Comparison of ENCODE assay signal across 10 cellular contexts in the genomic region with DNA sequence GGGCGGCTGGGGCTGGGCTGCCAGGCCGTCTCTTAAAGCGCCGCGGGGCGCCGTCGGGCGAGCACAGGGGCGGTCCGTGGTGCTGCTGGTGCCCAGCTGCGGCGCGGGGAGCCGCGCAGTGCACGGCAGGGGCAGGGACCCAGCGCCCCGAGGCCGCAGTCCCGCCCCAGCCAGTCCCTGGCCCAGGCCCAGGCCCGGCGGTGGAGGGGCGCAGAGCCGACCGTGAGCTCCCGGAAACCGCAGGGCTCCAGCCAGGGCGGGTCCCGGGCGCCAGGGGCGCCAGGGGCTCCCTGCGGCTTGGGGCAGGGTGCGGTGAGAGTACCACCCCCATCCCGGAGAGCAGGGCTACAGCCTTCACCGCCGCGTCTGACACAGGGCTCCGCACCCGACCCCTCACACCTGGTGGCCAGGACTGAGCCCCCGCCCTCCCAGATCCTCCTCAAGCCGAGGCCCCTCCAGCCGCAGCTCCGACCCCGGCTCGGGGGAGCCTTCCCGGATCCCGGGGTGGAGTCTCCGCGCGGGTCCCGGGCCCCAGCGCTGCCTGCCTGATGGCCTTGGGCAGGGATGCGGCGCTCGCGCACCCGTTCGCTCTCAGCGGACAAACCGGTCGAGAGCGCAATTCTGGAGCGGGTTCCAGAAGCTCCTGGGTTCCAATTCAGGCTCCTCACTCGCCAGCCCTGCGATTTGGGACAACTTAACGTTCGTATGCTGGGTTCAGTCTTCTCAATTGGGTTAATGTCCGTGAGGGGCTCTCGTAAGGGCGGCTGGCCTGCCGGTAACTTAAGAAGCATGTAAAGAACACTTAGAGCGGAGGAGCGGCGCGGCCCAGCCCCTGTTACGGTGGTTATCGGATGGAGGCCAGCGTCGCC. TPM values are rescaled to one million over a fixed set of nuclear protein-coding genes. Genes with fewer than 3 reads are reported as not detected.
A peak's percentile ranks its signal among the peaks of the same experiment; 100 is the strongest.
DNase-seq lines count a peak whose midpoint lies in the region; ATAC-seq and TF ChIP-seq lines count a peak whose summit lies in the region.
"Not testable (repeated sequence)": the region's sequence is repeated elsewhere in the genome, so short reads cannot be mapped to it uniquely, and the experiment has no call there.
"Had no signal": no experiment of that assay in that cellular context is flagged by ENCODE, and none has a peak within 500 bp of the region (broad histone marks: within the 10 kb centered on the region; RNA-seq: fewer than 3 reads in every experiment).

No MANE protein-coding gene starts in this region.

- not testable (repeated sequence) for H3K9ac ChIP-seq in HUES48 (ENCODE audit: low read depth, low read length); iPS-18a (ENCODE audit: low read length)

- H3K36me3 ChIP-seq in HUES48 (ENCODE audit: control insufficient read depth, insufficient read depth, low read length); cardiac muscle cell; iPS-18a (ENCODE audit: control insufficient read depth, low read depth, low read length); spleen: not testable (repeated sequence)

- H3K4me3 ChIP-seq in HUES48 (ENCODE audit: low read depth, low read length), result peak overlapping the region; percentile 26; the same call in 1 of the 2 replicates
- H3K4me3 ChIP-seq in dorsolateral prefrontal cortex, result peak overlapping the region in 40 of 59 donors; percentile 2 to 58 (median 35)
- H3K4me3 ChIP-seq in cardiac muscle cell, result peak overlapping the region; percentile 10
- peak overlapping the region; percentile 21 for H3K4me3 ChIP-seq in iPS-18a (ENCODE audit: low read length)
- H3K4me3 ChIP-seq in spleen, result peak overlapping the region in 4 of 8 donors; percentile 13 to 41 (median 26)

- H3K27ac ChIP-seq in HUES48 (ENCODE audit: low read depth, low read length); cardiac muscle cell; iPS-18a (ENCODE audit: low read length); spleen: not testable (repeated sequence)
- H3K27ac ChIP-seq in dorsolateral prefrontal cortex, result peak overlapping the region in 1 of 59 donors; percentile 54

- peak; percentile 47 for ATAC-seq in activated CD8-positive, alpha-beta T cell treated with anti-CD3 and anti-CD28 coated beads, Interleukin-2, amount 10 ng/mL, durations not matched to agents 7 days and 5 days

- not testable (repeated sequence) for H3K4me1 Mint-ChIP-seq in activated CD8-positive, alpha-beta T cell treated with anti-CD3 and anti-CD28 coated beads, Interleukin-2, amount 10 ng/mL, durations not matched to agents 7 days and 5 days (ENCODE audit: low read depth); nephron progenitor cell

- H3K27me3 Mint-ChIP-seq in activated CD8-positive, alpha-beta T cell treated with anti-CD3 and anti-CD28 coated beads, Interleukin-2, amount 10 ng/mL, durations not matched to agents 7 days and 5 days (ENCODE audit: low read depth); nephron progenitor cell (ENCODE audit: low read depth, poor library complexity): not testable (repeated sequence)

- not testable (repeated sequence) for H3K9me3 Mint-ChIP-seq in activated CD8-positive, alpha-beta T cell treated with anti-CD3 and anti-CD28 coated beads, Interleukin-2, amount 10 ng/mL, durations not matched to agents 7 days and 5 days (ENCODE audit: insufficient read depth); nephron progenitor cell

- not testable (repeated sequence) for TF ChIP-seq CTCF in dorsolateral prefrontal cortex (IDR thresholded peaks at IDR 0.05 in 54 of 56, conservative IDR thresholded peaks at IDR 0.05 in 2 of 56; ENCODE audit: low read depth in 1 of 56, partially characterized antibody in 56 of 56); cardiac muscle cell (IDR thresholded peaks at IDR 0.05; ENCODE audit: low read depth, low read length); nephron progenitor cell (IDR thresholded peaks at IDR 0.05); spleen (IDR thresholded peaks at IDR 0.05 in 8 of 11, conservative IDR thresholded peaks at IDR 0.05 in 3 of 11)

- H3K27me3 ChIP-seq in HUES48 (ENCODE audit: control insufficient read depth, insufficient read depth, low read length) (peaks cover 12% of the 10 kb centered on the region), cardiac muscle cell (peaks cover 14% of the 10 kb centered on the region), iPS-18a (ENCODE audit: control insufficient read depth, insufficient read depth, low read length) (peaks cover 10% of the 10 kb centered on the region)
- not testable (repeated sequence) for H3K27me3 ChIP-seq in dorsolateral prefrontal cortex; spleen (replicated peaks in 1 of 7)

- POLR2A ChIA-PET in activated CD8-positive, alpha-beta T cell treated with anti-CD3 and anti-CD28 coated beads, Interleukin-2, amount 10 ng/mL, durations not matched to agents 7 days and 5 days (lab: Charles Lee), result not testable (repeated sequence)

- H3K4me1 ChIP-seq in HUES48 (ENCODE audit: control insufficient read depth, insufficient read depth, low read length); cardiac muscle cell (ENCODE audit: low read depth); iPS-18a (ENCODE audit: control insufficient read depth, low read depth, low read length); spleen: not testable (repeated sequence)

- H3K36me3 Mint-ChIP-seq in activated CD8-positive, alpha-beta T cell treated with anti-CD3 and anti-CD28 coated beads, Interleukin-2, amount 10 ng/mL, durations not matched to agents 7 days and 5 days (ENCODE audit: low read depth); nephron progenitor cell (ENCODE audit: low read depth): not testable (repeated sequence)

- DNase-seq in activated CD8-positive, alpha-beta T cell treated with anti-CD3 and anti-CD28 coated beads, Interleukin-2, amount 10 ng/mL, durations not matched to agents 7 days and 5 days; dorsolateral prefrontal cortex: not testable (repeated sequence)
- DNase-seq in cardiac muscle cell (ENCODE audit: low read depth in 1 of 2, low spot score in 1 of 2) (peak in 1 of 2 donors; percentile 2), nephron progenitor cell (peak; percentile 23), spleen (peak; percentile 43)

- not testable (repeated sequence) for H3K4me3 Mint-ChIP-seq in activated CD8-positive, alpha-beta T cell treated with anti-CD3 and anti-CD28 coated beads, Interleukin-2, amount 10 ng/mL, durations not matched to agents 7 days and 5 days
- H3K4me3 Mint-ChIP-seq in nephron progenitor cell, result peak overlapping the region; percentile 55

- H3K9me3 ChIP-seq in HUES48 (ENCODE audit: control insufficient read depth, insufficient read depth, low read length); cardiac muscle cell (ENCODE audit: low read depth); iPS-18a (ENCODE audit: control insufficient read depth, low read depth, low read length); spleen: not testable (repeated sequence)

- intact Hi-C loops in dorsolateral prefrontal cortex (cut with DNase I); spleen (cut with DNase I; ENCODE audit: low total_unique reads): not testable (repeated sequence)

- WGBS in spleen, 5 donors, result 0 to 33% (median 4%) methylated on average over 2 to 58 of the region's 80 CpGs

- not testable (repeated sequence) for TF ChIP-seq POLR2A in spleen (IDR thresholded peaks at IDR 0.05)

- not testable (repeated sequence) for H3K27ac Mint-ChIP-seq in activated CD8-positive, alpha-beta T cell treated with anti-CD3 and anti-CD28 coated beads, Interleukin-2, amount 10 ng/mL, durations not matched to agents 7 days and 5 days; nephron progenitor cell

- CTCF ChIA-PET in activated CD8-positive, alpha-beta T cell treated with anti-CD3 and anti-CD28 coated beads, Interleukin-2, amount 10 ng/mL, durations not matched to agents 7 days and 5 days (lab: Charles Lee), result not testable (repeated sequence)

RNA-seq across cellular contexts. Expression of gene SYT15B, which starts 0.5 kb away (rescaled TPM):
- total RNA-seq in activated CD8-positive, alpha-beta T cell treated with anti-CD3 and anti-CD28 coated beads, Interleukin-2, amount 10 ng/mL, durations not matched to agents 7 days and 5 days, result under 1 TPM; 0.23 to 0.32 TPM
- total RNA-seq in dorsolateral prefrontal cortex (1 to 10 TPM in 94 of 120 experiments, under 1 TPM in 23, not detected in 3; 0.23 to 9.5 (median 2.0) TPM), cardiac muscle cell (0.04 TPM in 1 of 2 replicates, not detected in the other), spleen (1 to 10 TPM in 6 of 7 donors, under 1 TPM in 1; 0.26 to 2.2 (median 1.6) TPM)
- polyA plus RNA-seq in cardiac muscle cell (0.06 TPM in 1 of 2 replicates, not detected in the other), spleen (under 1 TPM; 0.04 to 0.36 (median 0.06) TPM)
- total RNA-seq: fibroblast of villous mesenchyme, mammary epithelial cell had no signal
- polyA plus RNA-seq: CD14-positive monocyte had no signal
